In the genomic region with DNA sequence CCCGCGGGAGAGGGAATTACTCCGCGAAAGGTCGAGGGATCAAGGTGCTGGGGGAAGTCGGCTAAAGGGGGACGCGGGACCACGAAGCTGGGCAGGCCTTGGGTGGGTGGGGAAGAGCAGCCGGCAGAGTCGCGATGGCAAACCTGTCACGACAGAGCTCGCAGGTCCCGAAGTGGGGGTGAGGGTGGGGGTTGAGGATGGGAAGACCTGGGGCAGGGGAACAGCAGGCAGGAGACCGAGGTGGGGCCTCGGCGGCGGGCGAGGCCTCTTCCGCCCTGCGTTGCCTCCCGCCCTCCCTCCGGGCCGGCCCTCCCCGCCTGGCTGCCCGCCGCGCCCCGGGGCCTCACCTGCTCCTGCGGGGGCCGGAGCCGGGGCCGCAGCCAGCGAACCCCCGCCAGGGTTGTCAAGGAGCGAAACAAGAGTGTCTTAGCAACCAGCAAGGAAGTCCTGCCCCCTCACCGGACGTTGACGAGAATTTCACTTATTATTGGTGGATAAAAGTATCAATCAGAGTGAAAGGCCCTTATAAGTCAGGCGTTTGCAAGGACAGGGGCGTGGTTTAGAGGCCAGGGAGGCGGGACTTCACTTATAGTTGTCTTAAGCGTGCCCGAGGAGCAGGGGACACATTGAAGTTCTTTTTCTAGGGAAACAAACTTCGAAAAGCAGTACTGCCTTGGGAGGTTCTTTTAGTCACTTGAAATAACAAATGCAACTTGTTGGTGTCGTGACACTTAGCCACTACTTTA, we compare ENCODE assay signal across 8 cellular contexts. TPM values are rescaled to one million over a fixed set of nuclear protein-coding genes. Genes with fewer than 3 reads are reported as not detected.
DNase-seq lines count a peak whose midpoint lies in the region; ATAC-seq, FAIRE-seq and TF ChIP-seq lines count a peak whose summit lies in the region.

A gene with protein sequence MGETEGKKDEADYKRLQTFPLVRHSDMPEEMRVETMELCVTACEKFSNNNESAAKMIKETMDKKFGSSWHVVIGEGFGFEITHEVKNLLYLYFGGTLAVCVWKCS (minus strand): TSS at position 423 of the 746 bp plus-strand sequence. CDS start 11,412 bp downstream, outside the sequence.

- peaks cover 14% of the 10 kb centered on the region for H3K4me1 Mint-ChIP-seq in activated B cell treated with CpG ODN at 0.5 μM for 24 hours

- peak; percentile 95 for ATAC-seq in GM19023 (IDR thresholded peaks at IDR 0.05; ENCODE audit: unreplicated experiment)
- ATAC-seq in HG03196 (IDR thresholded peaks at IDR 0.05; ENCODE audit: unreplicated experiment): peak; percentile 91
- peak; percentile 99 for ATAC-seq in activated B cell treated with CpG ODN at 0.5 μM for 24 hours (ENCODE audit: low read depth)

- peak within 1 kb of the TSS; percentile 87 for H3K27ac Mint-ChIP-seq in activated B cell treated with CpG ODN at 0.5 μM for 24 hours

- H3K27ac ChIP-seq in caudate nucleus (ENCODE audit: low read depth, low read length): peak within 1 kb of the TSS; percentile 55
- peak within 1 kb of the TSS; percentile 27 to 77 for H3K27ac ChIP-seq in small intestine (ENCODE audit: low read depth in 1 of 2, low read length in 1 of 2)

- peaks cover 5% of the 10 kb centered on the region for H3K36me3 Mint-ChIP-seq in activated B cell treated with CpG ODN at 0.5 μM for 24 hours (ENCODE audit: low read depth)

- H3K27me3 ChIP-seq in small intestine (ENCODE audit: control insufficient read depth in 2 of 2, insufficient read depth in 2 of 2, low read length in 2 of 2): peaks cover 0 to 2% of the 10 kb centered on the region in 2 donors

- peak within 1 kb of the TSS; percentile 69 to 90 for H3K4me3 ChIP-seq in small intestine (ENCODE audit: low read depth in 1 of 2, low read length in 2 of 2)

- intact Hi-C loops in activated B cell treated with CpG ODN at 0.5 μM for 24 hours (cut with micrococcal nuclease): loop anchor here (1.0 to 10.0 kb wide), 4 partner anchors 38 to 361 kb away; partner anchors contain the start of genes CBX7, GTPBP1 and NPTXR

- no peaks in the 10 kb centered on the region for H3K36me3 ChIP-seq in small intestine (ENCODE audit: control insufficient read depth in 2 of 2, insufficient read depth in 2 of 2, low read length in 2 of 2)

- peak; percentile 26 for FAIRE-seq in small intestine (lab: Jason Lieb, UNC)

- H3K9me3 ChIP-seq in small intestine (ENCODE audit: control insufficient read depth, low read depth): no peaks in the 10 kb centered on the region

- H3K4me1 ChIP-seq in small intestine (ENCODE audit: control insufficient read depth in 2 of 2, insufficient read depth in 1 of 2, low read depth in 1 of 2, low read length in 1 of 2): peaks cover 0 to 3% of the 10 kb centered on the region in 2 donors

- peak within 1 kb of the TSS; percentile 87 for H3K4me3 Mint-ChIP-seq in activated B cell treated with CpG ODN at 0.5 μM for 24 hours

- no peak for TF ChIP-seq CTCF in activated B cell treated with CpG ODN at 0.5 μM for 24 hours (IDR thresholded peaks at IDR 0.05)

- CTCF ChIA-PET in activated B cell treated with CpG ODN at 0.5 μM for 24 hours (lab: Charles Lee): interaction anchor here (1.0 kb wide), 1 partner anchor 58 kb away, joined by 3 read pairs; no protein-coding TSS in a partner anchor

- DNase-seq in AG08395 (ENCODE audit: low spot score) (peak; percentile 98), NCI-H226 (peak; percentile 81), activated B cell treated with CpG ODN at 0.5 μM for 24 hours (peak; percentile 78), caudate nucleus (lab: John Stamatoyannopoulos, UW) (peak; percentile 28 to 99 (median 87)), iPS-NIHi7 (ENCODE audit: extremely low spot score) (peak; percentile 97), small intestine (peak; percentile 98)

- H3K9me3 Mint-ChIP-seq in activated B cell treated with CpG ODN at 0.5 μM for 24 hours: no peaks in the 10 kb centered on the region

- WGBS in small intestine, 3 donors: 1% methylated on average over 37 to 47 of the region's 47 CpGs

- POLR2A ChIA-PET in activated B cell treated with CpG ODN at 0.5 μM for 24 hours (lab: Charles Lee): no interaction called here

- peaks cover 17% of the 10 kb centered on the region for H3K27me3 Mint-ChIP-seq in activated B cell treated with CpG ODN at 0.5 μM for 24 hours

RNA-seq across cellular contexts. Expression of the gene that starts here (rescaled TPM):
- total RNA-seq in activated B cell treated with CpG ODN at 0.5 μM for 24 hours: 7.7 and 8.4 TPM in 2 replicates
- 10 to 100 TPM in 1 of 3 donors, 1 to 10 TPM in 2; 9.2 to 17.4 (median 9.2) TPM for polyA plus RNA-seq in small intestine

Comparison
In these comparisons a context has a peak if more than half of its experiments do, and no peak if none do; other contexts are left out.
1. Peak in every context shown above with its lines: DNase-seq, ATAC-seq, H3K4me3 ChIP-seq and H3K27ac ChIP-seq.